Comparison of ENCODE assay signal across 17 cellular contexts in genomic region chr17:60106377-60107059, GRCh38. TPM values are rescaled to one million over a fixed set of nuclear protein-coding genes. Genes with fewer than 3 reads are reported as not detected.
DNase-seq lines count a peak whose midpoint lies in the region; ATAC-seq, FAIRE-seq and TF ChIP-seq lines count a peak whose summit lies in the region.
"Had no signal": no experiment of that assay in that cellular context is flagged by ENCODE, and none has a peak within 500 bp of the region (broad histone marks: within the 10 kb centered on the region; RNA-seq: fewer than 3 reads in every experiment).

No MANE protein-coding gene starts in this region.

- H3K4me3 ChIP-seq in OCI-LY3 (ENCODE audit: low read length): peak overlapping the region; percentile 0; the same call in 1 of the 2 replicates
- no peak overlapping the region for H3K4me3 ChIP-seq in bronchial epithelial cell (ENCODE audit: low read depth, low read length)
- H3K4me3 ChIP-seq: lower lobe of right lung, sigmoid colon had no signal

- CTCF ChIA-PET in GM10248 (lab: Yijun Ruan, JAX): interaction anchor here (1.1 to 1.2 kb wide), 2 partner anchors 34 to 69 kb away, joined by 3 to 4 read pairs; no protein-coding TSS in a partner anchor

- POLR2A ChIA-PET in GM10248 (lab: Yijun Ruan, JAX): no interaction called here

- ATAC-seq in HG03139 (IDR thresholded peaks at IDR 0.05; ENCODE audit: unreplicated experiment): no peak
- ATAC-seq in HG02571 (IDR thresholded peaks at IDR 0.05; ENCODE audit: unreplicated experiment): no peak
- ATAC-seq: lower lobe of right lung; stimulated activated naive CD8-positive, alpha-beta T cell treated with anti-CD3 and anti-CD28 coated beads, Interleukin-15, amount 100 ng/mL, for 72 hours had no signal

- H4K20me1 ChIP-seq in OCI-LY3 (ENCODE audit: insufficient read depth, low read length): no peaks in the 10 kb centered on the region

- in situ Hi-C loops in G401 (cut with HindIII; ENCODE audit: low sequenced_read_pairs): no loop called here

- H3K27me3 ChIP-seq in OCI-LY3 (ENCODE audit: low read depth, low read length): 0 out of 2 replicates have a peak, but pooled peaks cover 5% of the 10 kb centered on the region
- no peaks in the 10 kb centered on the region for H3K27me3 ChIP-seq in bronchial epithelial cell (ENCODE audit: control insufficient read depth, insufficient read depth, low read length)
- H3K27me3 ChIP-seq: sigmoid colon had no signal

- H3K4me1 ChIP-seq in OCI-LY3 (ENCODE audit: low read length): peaks cover 31% of the 10 kb centered on the region
- H3K4me1 ChIP-seq: lower lobe of right lung, sigmoid colon had no signal

- no peaks in the 10 kb centered on the region for H3K79me2 ChIP-seq in OCI-LY3 (ENCODE audit: low read length)

- FAIRE-seq in bronchial epithelial cell (lab: Jason Lieb, UNC): peak; percentile 18

- H3K4me2 ChIP-seq in OCI-LY3 (ENCODE audit: low read length): peak overlapping the region; percentile 42

- DNase-seq in GM10248 (ENCODE audit: extremely low spot score): peak; percentile 15
- DNase-seq in bronchial epithelial cell (ENCODE audit: low read depth): no peak
- peak; percentile 34 for DNase-seq in myocyte (ENCODE audit: low read depth)
- no peak for DNase-seq in G401 (ENCODE audit: low spot score)
- DNase-seq in HuH-7 (ENCODE audit: low spot score): no peak
- DNase-seq: activated naive CD4-positive, alpha-beta T cell treated with anti-CD3 and anti-CD28 coated beads for 36 hours; lower lobe of right lung; NCI-H1417; NCI-H524 treated with DMSO at 0.1 percent for 48 hours; sigmoid colon; stimulated activated naive CD8-positive, alpha-beta T cell treated with anti-CD3 and anti-CD28 coated beads, Interleukin-15, amount 100 ng/mL, for 72 hours had no signal

- no peaks in the 10 kb centered on the region for H3K9me3 ChIP-seq in OCI-LY3 (ENCODE audit: insufficient read depth, low read length)
- H3K9me3 ChIP-seq: lower lobe of right lung, neutrophil, sigmoid colon had no signal

- H3K36me3 ChIP-seq in OCI-LY3 (replicated peaks; ENCODE audit: low read depth, low read length) (no peaks in the 10 kb centered on the region), bronchial epithelial cell (ENCODE audit: control insufficient read depth, insufficient read depth, low read length) (no peaks in the 10 kb centered on the region)
- H3K36me3 ChIP-seq: lower lobe of right lung, neutrophil, sigmoid colon had no signal

- peak overlapping the region; percentile 10; the same call in 1 of the 2 replicates for H3K9ac ChIP-seq in OCI-LY3 (ENCODE audit: low read length)

- H2AFZ ChIP-seq in OCI-LY3 (ENCODE audit: low read depth, low read length): peak overlapping the region; percentile 17; the same call in 1 of the 2 replicates

- no peak for TF ChIP-seq CTCF in GM10248 (IDR thresholded peaks at IDR 0.05; ENCODE audit: control extremely low read depth, extremely low read depth, low read depth, missing control alignments)
- no peak for TF ChIP-seq CTCF in OCI-LY3 (IDR thresholded peaks at IDR 0.05; ENCODE audit: low read depth, low read length)
- no peak for TF ChIP-seq CTCF in bronchial epithelial cell (IDR thresholded peaks at IDR 0.05; ENCODE audit: insufficient read depth, low read length, severe bottlenecking)

- H3K27ac ChIP-seq in OCI-LY3 (ENCODE audit: low read length): no peak overlapping the region
- H3K27ac ChIP-seq: C4-2B, epithelial cell of prostate, lower lobe of right lung, neutrophil, sigmoid colon had no signal

RNA-seq across cellular contexts. Expression of gene HEATR6, which starts 27.8 kb away (rescaled TPM):
- total RNA-seq in bronchial epithelial cell (11.1 and 14.2 TPM in 2 replicates), myocyte (18.3 and 34.8 TPM in 2 replicates)
- polyA plus RNA-seq in myocyte (2012): 13.7 TPM
- 22.8 and 27.8 TPM in 2 replicates for total RNA-seq in G401 (2014; rRNA removed; shearing (Covaris generic))

RNA-seq across cellular contexts. Expression of gene CA4, which starts 43.3 kb away (rescaled TPM):
- total RNA-seq in bronchial epithelial cell: not detected in 2 replicates
- not detected in 2 replicates for total RNA-seq in myocyte
- polyA plus RNA-seq in myocyte (2012): not detected
- total RNA-seq in G401 (2014; rRNA removed; shearing (Covaris generic)): not detected in 2 replicates
- total RNA-seq: activated naive CD4-positive, alpha-beta T cell treated with anti-CD3 and anti-CD28 coated beads for 36 hours had no signal

Comparison
In these comparisons a context has a peak if more than half of its experiments do, and no peak if none do; other contexts are left out.
1. DNase-seq: peak in GM10248 (single experiment) and myocyte (single experiment); none in bronchial epithelial cell (single experiment), G401 (single experiment) and HuH-7 (single experiment).